ENCODE assay signal across 1 cellular context in the genomic region with DNA sequence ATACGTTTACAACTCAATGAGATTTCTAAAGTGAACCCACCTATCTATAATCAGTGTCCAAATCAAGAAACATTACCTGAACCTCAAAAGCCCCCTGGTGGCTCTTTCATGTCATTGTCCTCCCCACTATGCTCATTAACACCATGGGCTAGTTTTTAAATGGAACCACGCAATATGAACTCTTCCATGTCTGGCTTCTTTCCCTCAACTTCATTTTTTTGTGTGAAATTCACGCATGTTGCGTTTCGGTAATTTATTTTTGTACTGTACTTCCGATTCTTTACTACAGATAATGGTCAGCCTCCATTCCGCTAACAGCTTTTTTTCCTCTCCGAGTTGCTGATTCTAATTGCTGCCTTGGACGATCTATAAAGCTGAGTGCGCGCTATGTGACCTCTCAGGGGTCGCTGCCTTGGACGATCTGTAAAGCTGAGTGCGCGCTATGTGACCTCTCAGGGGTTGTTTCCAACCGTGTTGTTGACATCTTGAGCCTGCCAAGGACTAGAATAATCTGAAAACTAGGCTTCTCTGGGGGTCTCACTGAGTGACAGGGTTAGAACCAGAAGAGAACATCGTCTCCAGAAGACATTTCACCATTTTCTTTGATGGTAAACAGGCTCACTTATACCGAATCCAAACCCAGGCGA.
TF ChIP-seq lines count a peak whose summit lies in the region.

No MANE protein-coding gene starts in this region.

TF ChIP-seq in HepG2, 621 proteins besides CTCF, POLR2A, EP300 and RAD21 (continues in another document):
- peak; percentile 54; the same call in 1 of the 2 replicates for TF ChIP-seq ZSCAN20 (CRISPR knock-in tag; IDR thresholded peaks at IDR 0.05; ENCODE audit: borderline replicate concordance)
- TF ChIP-seq ZNF629 (CRISPR knock-in tag; conservative IDR thresholded peaks at IDR 0.05), result peak; percentile 26; the same call in 1 of the 2 replicates
- TF ChIP-seq ZNF878 (CRISPR knock-in tag; IDR thresholded peaks at IDR 0.05), result peak; percentile 76; the same call in 1 of the 2 replicates
- peak; percentile 28; the same call in 1 of the 2 replicates for TF ChIP-seq ZNF816 (CRISPR knock-in tag; IDR thresholded peaks at IDR 0.05; ENCODE audit: borderline replicate concordance)
- TF ChIP-seq ZFAT (CRISPR knock-in tag; conservative IDR thresholded peaks at IDR 0.05), result no peak; the same call in 1 of the 2 replicates
- no peak for TF ChIP-seq ZNF747 (CRISPR knock-in tag; IDR thresholded peaks at IDR 0.05; ENCODE audit: borderline replicate concordance)
- TF ChIP-seq ZNF563 (CRISPR knock-in tag; IDR thresholded peaks at IDR 0.05), result no peak
- no peak for TF ChIP-seq DR1 (CRISPR knock-in tag; IDR thresholded peaks at IDR 0.05)
- TF ChIP-seq, protein P1, sequence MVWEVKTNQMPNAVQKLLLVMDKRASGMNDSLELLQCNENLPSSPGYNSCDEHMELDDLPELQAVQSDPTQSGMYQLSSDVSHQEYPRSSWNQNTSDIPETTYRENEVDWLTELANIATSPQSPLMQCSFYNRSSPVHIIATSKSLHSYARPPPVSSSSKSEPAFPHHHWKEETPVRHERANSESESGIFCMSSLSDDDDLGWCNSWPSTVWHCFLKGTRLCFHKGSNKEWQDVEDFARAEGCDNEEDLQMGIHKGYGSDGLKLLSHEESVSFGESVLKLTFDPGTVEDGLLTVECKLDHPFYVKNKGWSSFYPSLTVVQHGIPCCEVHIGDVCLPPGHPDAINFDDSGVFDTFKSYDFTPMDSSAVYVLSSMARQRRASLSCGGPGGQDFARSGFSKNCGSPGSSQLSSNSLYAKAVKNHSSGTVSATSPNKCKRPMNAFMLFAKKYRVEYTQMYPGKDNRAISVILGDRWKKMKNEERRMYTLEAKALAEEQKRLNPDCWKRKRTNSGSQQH (CRISPR knock-in tag; IDR thresholded peaks at IDR 0.05; ENCODE audit: low read depth), result peak; percentile 8; the same call in 1 of the 2 replicates
- TF ChIP-seq ZNF770 (CRISPR knock-in tag; IDR thresholded peaks at IDR 0.05), result no peak
- no peak for TF ChIP-seq ZBTB26 (CRISPR knock-in tag; IDR thresholded peaks at IDR 0.05; ENCODE audit: borderline replicate concordance)
- 0 out of 2 replicates have a peak, but pooled peaks have one; percentile 16 for TF ChIP-seq TP53 (CRISPR knock-in tag; conservative IDR thresholded peaks at IDR 0.05)
- TF ChIP-seq ZNF773 (CRISPR knock-in tag; IDR thresholded peaks at IDR 0.05; ENCODE audit: borderline replicate concordance), result no peak
- TF ChIP-seq, protein P2, sequence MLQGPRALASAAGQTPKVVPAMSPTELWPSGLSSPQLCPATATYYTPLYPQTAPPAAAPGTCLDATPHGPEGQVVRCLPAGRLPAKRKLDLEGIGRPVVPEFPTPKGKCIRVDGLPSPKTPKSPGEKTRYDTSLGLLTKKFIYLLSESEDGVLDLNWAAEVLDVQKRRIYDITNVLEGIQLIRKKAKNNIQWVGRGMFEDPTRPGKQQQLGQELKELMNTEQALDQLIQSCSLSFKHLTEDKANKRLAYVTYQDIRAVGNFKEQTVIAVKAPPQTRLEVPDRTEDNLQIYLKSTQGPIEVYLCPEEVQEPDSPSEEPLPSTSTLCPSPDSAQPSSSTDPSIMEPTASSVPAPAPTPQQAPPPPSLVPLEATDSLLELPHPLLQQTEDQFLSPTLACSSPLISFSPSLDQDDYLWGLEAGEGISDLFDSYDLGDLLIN (CRISPR knock-in tag; IDR thresholded peaks at IDR 0.05; ENCODE audit: borderline replicate concordance), result 0 out of 2 replicates have a peak, but pooled peaks have one; percentile 36
- TF ChIP-seq KDM5A (IDR thresholded peaks at IDR 0.05; ENCODE audit: borderline replicate concordance, low read length), result 0 out of 2 replicates have a peak, but pooled peaks have one; percentile 15
- TF ChIP-seq, protein P3, sequence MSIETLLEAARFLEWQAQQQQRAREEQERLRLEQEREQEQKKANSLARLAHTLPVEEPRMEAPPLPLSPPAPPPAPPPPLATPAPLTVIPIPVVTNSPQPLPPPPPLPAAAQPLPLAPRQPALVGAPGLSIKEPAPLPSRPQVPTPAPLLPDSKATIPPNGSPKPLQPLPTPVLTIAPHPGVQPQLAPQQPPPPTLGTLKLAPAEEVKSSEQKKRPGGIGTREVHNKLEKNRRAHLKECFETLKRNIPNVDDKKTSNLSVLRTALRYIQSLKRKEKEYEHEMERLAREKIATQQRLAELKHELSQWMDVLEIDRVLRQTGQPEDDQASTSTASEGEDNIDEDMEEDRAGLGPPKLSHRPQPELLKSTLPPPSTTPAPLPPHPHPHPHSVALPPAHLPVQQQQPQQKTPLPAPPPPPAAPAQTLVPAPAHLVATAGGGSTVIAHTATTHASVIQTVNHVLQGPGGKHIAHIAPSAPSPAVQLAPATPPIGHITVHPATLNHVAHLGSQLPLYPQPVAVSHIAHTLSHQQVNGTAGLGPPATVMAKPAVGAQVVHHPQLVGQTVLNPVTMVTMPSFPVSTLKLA (IDR thresholded peaks at IDR 0.05), result no peak
- TF ChIP-seq ZNF430 (CRISPR knock-in tag; IDR thresholded peaks at IDR 0.05), result peak; percentile 56; the same call in 1 of the 2 replicates
- TF ChIP-seq LCORL (IDR thresholded peaks at IDR 0.05), result no peak
- 0 out of 2 replicates have a peak, but pooled peaks have one; percentile 7 for TF ChIP-seq LCORL (CRISPR knock-in tag; IDR thresholded peaks at IDR 0.05)
- TF ChIP-seq ZNF34 (CRISPR knock-in tag; IDR thresholded peaks at IDR 0.05; ENCODE audit: borderline replicate concordance), result peak; percentile 12; the same call in 1 of the 2 replicates
- TF ChIP-seq ZNF598 (CRISPR knock-in tag; IDR thresholded peaks at IDR 0.05; ENCODE audit: borderline replicate concordance), result 0 out of 2 replicates have a peak, but pooled peaks have one; percentile 26
- 0 out of 2 replicates have a peak, but pooled peaks have one; percentile 58 for TF ChIP-seq ZNF749 (CRISPR knock-in tag; IDR thresholded peaks at IDR 0.05; ENCODE audit: borderline replicate concordance)
- TF ChIP-seq ZNF552 (CRISPR knock-in tag; IDR thresholded peaks at IDR 0.05; ENCODE audit: borderline replicate concordance), result no peak
- 0 out of 2 replicates have a peak, but pooled peaks have one; percentile 13 for TF ChIP-seq ZNF558 (CRISPR knock-in tag; IDR thresholded peaks at IDR 0.05; ENCODE audit: borderline replicate concordance)
- peak; percentile 16; the same call in 1 of the 2 replicates for TF ChIP-seq SNAI1 (CRISPR knock-in tag; IDR thresholded peaks at IDR 0.05; ENCODE audit: borderline replicate concordance)
- peak; percentile 62; the same call in 1 of the 2 replicates for TF ChIP-seq MLXIP (CRISPR knock-in tag; IDR thresholded peaks at IDR 0.05; ENCODE audit: borderline replicate concordance)
- TF ChIP-seq ZNF777 (CRISPR knock-in tag; IDR thresholded peaks at IDR 0.05), result peak; percentile 52; the same call in 1 of the 2 replicates
- no peak for TF ChIP-seq KMT2B (CRISPR knock-in tag; IDR thresholded peaks at IDR 0.05)
- TF ChIP-seq ZNF800 (CRISPR knock-in tag; IDR thresholded peaks at IDR 0.05), result peak; percentile 77; the same call in 1 of the 2 replicates
- peak; percentile 66 for TF ChIP-seq STAG1 (CRISPR knock-in tag; IDR thresholded peaks at IDR 0.05)
- 0 out of 2 replicates have a peak, but pooled peaks have one; percentile 24 for TF ChIP-seq YEATS4 (CRISPR knock-in tag; IDR thresholded peaks at IDR 0.05; ENCODE audit: borderline replicate concordance)
- TF ChIP-seq ASH2L (IDR thresholded peaks at IDR 0.05; ENCODE audit: insufficient read length, low read depth, low read length), result peak; percentile 17
- 0 out of 2 replicates have a peak, but pooled peaks have one; percentile 22 for TF ChIP-seq GFI1 (CRISPR knock-in tag; IDR thresholded peaks at IDR 0.05; ENCODE audit: borderline replicate concordance)
- TF ChIP-seq, protein P4, sequence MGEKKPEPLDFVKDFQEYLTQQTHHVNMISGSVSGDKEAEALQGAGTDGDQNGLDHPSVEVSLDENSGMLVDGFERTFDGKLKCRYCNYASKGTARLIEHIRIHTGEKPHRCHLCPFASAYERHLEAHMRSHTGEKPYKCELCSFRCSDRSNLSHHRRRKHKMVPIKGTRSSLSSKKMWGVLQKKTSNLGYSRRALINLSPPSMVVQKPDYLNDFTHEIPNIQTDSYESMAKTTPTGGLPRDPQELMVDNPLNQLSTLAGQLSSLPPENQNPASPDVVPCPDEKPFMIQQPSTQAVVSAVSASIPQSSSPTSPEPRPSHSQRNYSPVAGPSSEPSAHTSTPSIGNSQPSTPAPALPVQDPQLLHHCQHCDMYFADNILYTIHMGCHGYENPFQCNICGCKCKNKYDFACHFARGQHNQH (CRISPR knock-in tag; IDR thresholded peaks at IDR 0.05), result 0 out of 2 replicates have a peak, but pooled peaks have one; percentile 5
- no peak for TF ChIP-seq DBP (CRISPR knock-in tag; IDR thresholded peaks at IDR 0.05; ENCODE audit: not compliant biosample characterization)
- TF ChIP-seq ZGPAT (CRISPR knock-in tag; IDR thresholded peaks at IDR 0.05), result peak; percentile 75; the same call in 1 of the 2 replicates
- peak; percentile 60; the same call in 1 of the 2 replicates for TF ChIP-seq MIXL1 (CRISPR knock-in tag; IDR thresholded peaks at IDR 0.05)
- no peak for TF ChIP-seq BATF2 (CRISPR knock-in tag; IDR thresholded peaks at IDR 0.05)
